ENCODE assay signal across 10 cellular contexts in the genomic region with DNA sequence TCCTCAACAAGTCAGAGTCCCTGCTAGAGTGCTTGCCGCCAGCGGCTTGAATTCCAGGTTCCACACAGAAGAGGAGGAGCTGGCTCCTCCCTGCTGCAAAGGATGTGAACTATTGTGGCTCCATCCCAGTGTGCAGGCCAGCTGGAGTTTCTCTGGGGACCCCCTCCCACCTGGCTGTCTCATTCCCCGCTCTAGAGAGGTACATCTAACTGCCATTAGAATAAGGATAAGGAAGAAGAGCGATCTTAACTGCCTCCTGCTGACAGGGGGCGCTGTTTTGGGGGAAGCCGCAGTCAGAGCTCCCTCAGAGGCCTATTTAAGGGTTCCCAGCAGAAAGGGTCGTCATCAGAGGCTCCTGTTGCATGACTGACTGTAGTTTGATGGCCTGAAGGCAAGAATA. TPM values are rescaled to one million over a fixed set of nuclear protein-coding genes. Genes with fewer than 3 reads are reported as not detected.
DNase-seq lines count a peak whose midpoint lies in the region; ATAC-seq, FAIRE-seq and TF ChIP-seq lines count a peak whose summit lies in the region.
"Had no signal": no experiment of that assay in that cellular context is flagged by ENCODE, and none has a peak within 500 bp of the region (broad histone marks: within the 10 kb centered on the region; RNA-seq: fewer than 3 reads in every experiment).

No MANE protein-coding gene starts in this region.

- H3K9me3 ChIP-seq in tibial nerve (no peaks in the 10 kb centered on the region), gastroesophageal sphincter (no peaks in the 10 kb centered on the region)
- H3K9me3 ChIP-seq: body of pancreas had no signal

- DNase-seq in D721Med (ENCODE audit: insufficient read length, low spot score) (no peak), HFFc6 (no peak), lung microvascular endothelial cell (ENCODE audit: low read depth in 2 of 2) (peak; percentile 5 to 6), tibial nerve (ENCODE audit: low spot score in 2 of 2) (no peak)
- peak; percentile 37 for DNase-seq in activated naive CD4-positive, alpha-beta T cell treated with anti-CD3 and anti-CD28 coated beads, Interleukin-2, amount 50 U/mL, for 16 hours
- DNase-seq: body of pancreas, natural killer cell had no signal

- FAIRE-seq in D721Med (lab: Jason Lieb, UNC), result no peak

- no peaks in the 10 kb centered on the region for H3K36me3 Mint-ChIP-seq in HFFc6 (ENCODE audit: low read depth)
- H3K36me3 Mint-ChIP-seq: natural killer cell had no signal

- H3K27ac ChIP-seq in tibial nerve, result no peak overlapping the region
- H3K27ac ChIP-seq in gastroesophageal sphincter, result no peak overlapping the region
- H3K27ac ChIP-seq: body of pancreas had no signal

- H3K27me3 ChIP-seq in tibial nerve (no peaks in the 10 kb centered on the region), gastroesophageal sphincter (peaks cover 11% of the 10 kb centered on the region)
- H3K27me3 ChIP-seq: body of pancreas had no signal

- H3K4me3 Mint-ChIP-seq in HFFc6, result no peak overlapping the region
- H3K4me3 Mint-ChIP-seq: natural killer cell had no signal

- 0 out of 2 replicates have a peak, but pooled peaks cover under 1% of the 10 kb centered on the region for H3K4me1 Mint-ChIP-seq in HFFc6 (ENCODE audit: low read depth)
- H3K4me1 Mint-ChIP-seq: natural killer cell had no signal

- TF ChIP-seq POLR2A in tibial nerve (IDR thresholded peaks at IDR 0.05) (no peak), gastroesophageal sphincter (IDR thresholded peaks at IDR 0.05) (no peak)

- peaks cover 4% of the 10 kb centered on the region for H3K27me3 Mint-ChIP-seq in HFFc6 (ENCODE audit: insufficient read depth)

- H3K4me3 ChIP-seq in tibial nerve, result no peak overlapping the region
- H3K4me3 ChIP-seq in gastroesophageal sphincter, result no peak overlapping the region
- H3K4me3 ChIP-seq: body of pancreas had no signal

- no peak overlapping the region for H3K27ac Mint-ChIP-seq in HFFc6
- H3K27ac Mint-ChIP-seq: natural killer cell had no signal

- 29% methylated on average over 7 of the region's 7 CpGs for WGBS in tibial nerve, 2 donors
- WGBS in gastroesophageal sphincter (ENCODE audit: low coverage in 1 of 2), 2 donors, result 34 to 47% methylated on average over 3 to 4 of the region's 7 CpGs

- no peaks in the 10 kb centered on the region for H3K4me1 ChIP-seq in tibial nerve
- H3K4me1 ChIP-seq in gastroesophageal sphincter, result no peaks in the 10 kb centered on the region
- H3K4me1 ChIP-seq: body of pancreas had no signal

- H3K36me3 ChIP-seq in tibial nerve, result no peaks in the 10 kb centered on the region
- no peaks in the 10 kb centered on the region for H3K36me3 ChIP-seq in gastroesophageal sphincter

- TF ChIP-seq CTCF in D721Med (IDR thresholded peaks at IDR 0.05; ENCODE audit: insufficient read depth, missing control alignments), result peak; percentile 28
- TF ChIP-seq CTCF in HFFc6 (IDR thresholded peaks at IDR 0.05), result peak; percentile 73
- no peak for TF ChIP-seq CTCF in tibial nerve (IDR thresholded peaks at IDR 0.05)
- peak in 1 of 4 experiments; percentile 10 for TF ChIP-seq CTCF in gastroesophageal sphincter (IDR thresholded peaks at IDR 0.05)

- TF ChIP-seq EP300 in tibial nerve (IDR thresholded peaks at IDR 0.05) (no peak), gastroesophageal sphincter (IDR thresholded peaks at IDR 0.05) (no peak)

- no peaks in the 10 kb centered on the region for H3K9me3 Mint-ChIP-seq in HFFc6
- H3K9me3 Mint-ChIP-seq: natural killer cell had no signal

- ATAC-seq in HG03196 (IDR thresholded peaks at IDR 0.05; ENCODE audit: unreplicated experiment), result no peak
- ATAC-seq in gastroesophageal sphincter, result no peak
- no peak for ATAC-seq in GM21737 (IDR thresholded peaks at IDR 0.05; ENCODE audit: unreplicated experiment)
- ATAC-seq: body of pancreas, natural killer cell had no signal

RNA-seq across cellular contexts. Expression of gene HECW1, which starts 40.8 kb away (rescaled TPM):
- total RNA-seq in HFFc6 (2021; fragmentation: NEBNext Ultra II Directional; extraction: Animal tissue kit (Norgen Biotek cat#: 25700)), result 1 to 10 TPM; 3.4 to 6.5 (median 5.3) TPM
- total RNA-seq in lung microvascular endothelial cell, result not detected in 2 replicates
- total RNA-seq in tibial nerve, result 10 to 100 TPM in 1 of 4 donors, 1 to 10 TPM in 3; 3.6 to 10.9 (median 6.5) TPM
- total RNA-seq in gastroesophageal sphincter, result under 1 TPM in 3 of 4 donors, not detected in 1; 0.04 to 0.31 (median 0.13) TPM
- total RNA-seq: natural killer cell had no signal

Comparison
In these comparisons a context has a peak if more than half of its experiments do, and no peak if none do; other contexts are left out.
1. DNase-seq: peak in activated naive CD4-positive, alpha-beta T cell treated with anti-CD3 and anti-CD28 coated beads, Interleukin-2, amount 50 U/mL, for 16 hours (single experiment) and lung microvascular endothelial cell (2 of 2); none in D721Med (single experiment), HFFc6 (single experiment) and tibial nerve (0 of 2).
2. CTCF ChIP-seq: peak in D721Med (single experiment) and HFFc6 (single experiment); none in tibial nerve (0 of 5).